ENCODE assay signal across 1 cellular context in genomic region chr16:84141143-84141670, GRCh38.
TF ChIP-seq lines count a peak whose summit lies in the region.

No MANE protein-coding gene starts in this region.

TF ChIP-seq in K562, 482 proteins besides CTCF, POLR2A, EP300 and RAD21 (continued from another document):
- TF ChIP-seq GTF3C2 (IDR thresholded peaks at IDR 0.05; ENCODE audit: borderline replicate concordance, extremely low read depth, insufficient read length) (no peak), E2F6 (IDR thresholded peaks at IDR 0.05; ENCODE audit: borderline replicate concordance in 1 of 2, extremely low read depth in 1 of 2, insufficient read depth in 1 of 2, insufficient read length in 1 of 2, low read depth in 1 of 2, low read length in 1 of 2, poor library complexity in 1 of 2, severe bottlenecking in 1 of 2) (peak in 1 of 2 experiments; percentile 33), GATAD2A (IDR thresholded peaks at IDR 0.05) (0 out of 2 replicates have a peak, but pooled peaks have one; percentile 42), TCF3 (CRISPR knock-in tag; IDR thresholded peaks at IDR 0.05) (peak; percentile 75), CBFA2T2 (conservative IDR thresholded peaks at IDR 0.05) (peak; percentile 84), ZNF24 (IDR thresholded peaks at IDR 0.05) (no peak)
